ENCODE assay signal across 9 cellular contexts in the genomic region with DNA sequence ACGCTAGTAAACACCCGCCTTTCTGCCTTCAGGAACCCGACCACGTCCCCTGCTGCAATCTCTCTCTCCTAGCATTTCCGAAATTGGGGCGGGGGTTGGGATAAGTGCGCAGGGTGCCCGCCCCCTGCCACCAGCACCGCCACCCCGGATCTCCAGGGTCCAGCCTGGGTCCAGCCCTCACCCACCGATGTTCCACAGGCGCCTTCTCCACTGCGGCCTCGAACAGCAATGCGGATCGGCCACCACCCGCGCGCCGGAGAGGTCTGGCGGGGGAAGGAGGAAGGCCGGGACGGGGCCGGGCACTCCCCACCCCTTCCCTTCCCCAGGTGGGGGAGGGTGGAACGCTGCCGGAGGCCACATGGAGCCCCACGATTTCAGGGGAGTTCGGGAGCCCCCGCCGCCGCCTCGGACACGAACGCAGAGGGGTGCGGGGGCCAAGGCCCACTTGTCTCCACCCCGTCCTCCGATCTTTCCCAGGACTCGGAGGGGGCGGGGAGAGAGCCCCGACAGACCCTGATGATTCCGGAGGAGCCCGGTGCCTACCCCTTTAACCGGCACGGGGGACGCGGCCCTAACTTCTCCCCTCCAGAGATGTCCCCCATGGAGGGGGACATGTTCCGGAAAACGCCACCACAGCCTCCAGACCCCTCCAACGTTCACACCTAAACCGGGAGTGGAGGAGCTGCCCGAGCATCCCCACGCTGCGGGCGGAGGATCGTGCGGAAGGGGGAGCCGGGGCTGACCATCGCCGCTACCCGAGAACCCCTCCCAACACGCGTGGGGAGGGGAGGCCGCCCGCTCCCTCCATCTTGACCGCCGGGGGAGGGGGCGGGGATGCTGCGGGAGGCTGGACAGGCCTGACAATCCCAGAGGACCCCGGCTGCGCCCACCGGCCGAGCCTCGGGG. TPM values are rescaled to one million over a fixed set of nuclear protein-coding genes. Genes with fewer than 3 reads are reported as not detected.
DNase-seq lines count a peak whose midpoint lies in the region; ATAC-seq, FAIRE-seq and TF ChIP-seq lines count a peak whose summit lies in the region.
"Had no signal": no experiment of that assay in that cellular context is flagged by ENCODE, and none has a peak within 500 bp of the region (broad histone marks: within the 10 kb centered on the region; RNA-seq: fewer than 3 reads in every experiment).

No MANE protein-coding gene starts in this region.

- ATAC-seq in GM19452 (IDR thresholded peaks at IDR 0.05; ENCODE audit: unreplicated experiment), result peak; percentile 7
- ATAC-seq in HepG2, result peak; percentile 41

- H3K27me3 Mint-ChIP-seq in CD14-positive monocyte (ENCODE audit: low read depth in 3 of 3), result no peaks in the 10 kb centered on the region

- peak overlapping the region; percentile 94 for H3K9ac ChIP-seq in HepG2 (ENCODE audit: insufficient read depth, low read depth, low read length)

- intact Hi-C loops in CD14-positive monocyte (cut with micrococcal nuclease), result loop anchor here in 1 of 2 donors (5.0 kb wide), 1 partner anchor 89 kb away; a partner anchor contains a TSS
- intact Hi-C loops in HepG2 (cut with micrococcal nuclease; ENCODE audit: unreplicated experiment), result no loop called here

- peak overlapping the region; percentile 76 to 94 (median 87) for H3K27ac Mint-ChIP-seq in CD14-positive monocyte

- no peak for TF ChIP-seq CTCF in CD14-positive monocyte (IDR thresholded peaks at IDR 0.05)
- TF ChIP-seq CTCF in HepG2 (CRISPR knock-in tag; IDR thresholded peaks at IDR 0.05), result no peak

- in situ Hi-C loops in KBM-7 (cut with MboI; ENCODE audit: low pct_unique_long_range_greater_than_20kb, low sequenced_read_pairs), result no loop called here
- in situ Hi-C loops in HepG2 (cut with HindIII; ENCODE audit: extremely low pct_ligation_motif_present, low pct_unique_long_range_greater_than_20kb), result no loop called here

- no peaks in the 10 kb centered on the region for H3K9me3 ChIP-seq in HepG2 (ENCODE audit: low read length)

- H3K27me3 ChIP-seq in HepG2 (ENCODE audit: control insufficient read depth in 1 of 2, insufficient read depth in 2 of 2, low read length in 2 of 2), result no peaks in the 10 kb centered on the region; a peak in 1 of 5 replicates

- H3K4me3 Mint-ChIP-seq in CD14-positive monocyte, result peak overlapping the region; percentile 95 to 96

- H3K4me1 ChIP-seq in HepG2 (ENCODE audit: insufficient read depth, low read length), result peaks cover 47% of the 10 kb centered on the region

- POLR2A ChIA-PET in HepG2 (lab: Yijun Ruan, JAX), result interaction anchor here (0.5 kb wide), 1 partner anchor 9 kb away, joined by 3 read pairs; no protein-coding TSS in a partner anchor

- no peak overlapping the region for H2AFZ ChIP-seq in HepG2 (ENCODE audit: low read length)

- peaks cover 55% of the 10 kb centered on the region for H3K79me2 ChIP-seq in HepG2 (ENCODE audit: insufficient read depth, low read length)

- peak overlapping the region; percentile 78 for H3K4me2 ChIP-seq in HepG2 (ENCODE audit: low read depth, low read length)

- H3K27ac ChIP-seq in HepG2 (ENCODE audit: extremely low read length, insufficient read depth, low read length), result peak overlapping the region; percentile 76

- TF ChIP-seq POLR2A in HepG2 (IDR thresholded peaks at IDR 0.05; ENCODE audit: insufficient read depth in 1 of 2, low read depth in 2 of 2, low read length in 2 of 2), result peak in 1 of 2 experiments; percentile 29; a peak in 1 of 4 replicates

- no peak for TF ChIP-seq RAD21 in HepG2 (CRISPR knock-in tag; IDR thresholded peaks at IDR 0.05)

- no TSS peak for BruUV-seq in HepG2 (replicated peaks; lab: Mats Ljungman, UMichigan)

- H3K9me3 Mint-ChIP-seq in CD14-positive monocyte, result no peaks in the 10 kb centered on the region

- CTCF ChIA-PET in HepG2 (lab: Yijun Ruan, JAX; ENCODE audit: low intra/inter-chr PET ratio, low total read pairs), result no interaction called here

- peaks cover 47% of the 10 kb centered on the region for H4K20me1 ChIP-seq in HepG2 (ENCODE audit: insufficient read depth, low read length)

- H3K36me3 Mint-ChIP-seq in CD14-positive monocyte, result peaks cover 2 to 7% of the 10 kb centered on the region in 2 donors

- H3K4me1 Mint-ChIP-seq in CD14-positive monocyte, result peaks cover 31% of the 10 kb centered on the region

- no peak for TF ChIP-seq EP300 in HepG2 (IDR thresholded peaks at IDR 0.05; ENCODE audit: low read depth in 2 of 2, low read length in 2 of 2)
- TF ChIP-seq EP300 in HepG2 (CRISPR knock-in tag; IDR thresholded peaks at IDR 0.05; ENCODE audit: borderline replicate concordance), result no peak

- FAIRE-seq in HepG2 (lab: Jason Lieb, UNC), result no peak
- no peak for FAIRE-seq in HTR-8/SVneo (lab: Jason Lieb, UNC)
- FAIRE-seq: TTC549 had no signal

- WGBS in HepG2 (ENCODE audit: low lambda C conversion rate), result 0% methylated on average over 9 of the region's 73 CpGs

- H3K36me3 ChIP-seq in HepG2 (replicated peaks in 1 of 2; ENCODE audit: control insufficient read depth in 1 of 2, insufficient read depth in 2 of 2, low read length in 2 of 2), result no peaks in the 10 kb centered on the region; a peak in 1 of 5 replicates

- DNase-seq in CD14-positive monocyte (ENCODE audit: low spot score) (peak; percentile 54), KBM-7 (peak; percentile 70), cortex of kidney (lab: John Stamatoyannopoulos, UW) (peak; percentile 9), HepG2 (ENCODE audit: low spot score) (no peak), HTR-8/SVneo (ENCODE audit: insufficient read length, low spot score) (no peak)
- DNase-seq in activated CD4-positive, alpha-beta T cell treated with anti-CD3 and anti-CD28 coated beads for 4 hours, result peak; percentile 13 to 27
- peak; percentile 15 to 16 for DNase-seq in stimulated activated CD4-positive, alpha-beta T cell treated with anti-CD3 and anti-CD28 coated beads, Interleukin-2, amount 100 ng/mL, for 48 hours

- peak overlapping the region; percentile 86 to 98 (median 91) for H3K4me3 ChIP-seq in HepG2 (replicated peaks in 1 of 3; ENCODE audit: insufficient read depth in 1 of 3, low read depth in 2 of 3, low read length in 3 of 3)

TF ChIP-seq in HepG2, 621 proteins besides CTCF, POLR2A, EP300 and RAD21 (continues in another document):
- TF ChIP-seq RBM39 (IDR thresholded peaks at IDR 0.05; ENCODE audit: low read depth, low read length, poor library complexity, severe bottlenecking) (no peak), PAWR (CRISPR knock-in tag; IDR thresholded peaks at IDR 0.05; ENCODE audit: borderline replicate concordance) (no peak), CHD2 (IDR thresholded peaks at IDR 0.05; ENCODE audit: low read depth, low read length) (no peak), ZNF343 (CRISPR knock-in tag; IDR thresholded peaks at IDR 0.05) (no peak), CEBPB (IDR thresholded peaks at IDR 0.05; ENCODE audit: borderline replicate concordance, low read depth, low read length) (no peak)
- TF ChIP-seq, protein P1, sequence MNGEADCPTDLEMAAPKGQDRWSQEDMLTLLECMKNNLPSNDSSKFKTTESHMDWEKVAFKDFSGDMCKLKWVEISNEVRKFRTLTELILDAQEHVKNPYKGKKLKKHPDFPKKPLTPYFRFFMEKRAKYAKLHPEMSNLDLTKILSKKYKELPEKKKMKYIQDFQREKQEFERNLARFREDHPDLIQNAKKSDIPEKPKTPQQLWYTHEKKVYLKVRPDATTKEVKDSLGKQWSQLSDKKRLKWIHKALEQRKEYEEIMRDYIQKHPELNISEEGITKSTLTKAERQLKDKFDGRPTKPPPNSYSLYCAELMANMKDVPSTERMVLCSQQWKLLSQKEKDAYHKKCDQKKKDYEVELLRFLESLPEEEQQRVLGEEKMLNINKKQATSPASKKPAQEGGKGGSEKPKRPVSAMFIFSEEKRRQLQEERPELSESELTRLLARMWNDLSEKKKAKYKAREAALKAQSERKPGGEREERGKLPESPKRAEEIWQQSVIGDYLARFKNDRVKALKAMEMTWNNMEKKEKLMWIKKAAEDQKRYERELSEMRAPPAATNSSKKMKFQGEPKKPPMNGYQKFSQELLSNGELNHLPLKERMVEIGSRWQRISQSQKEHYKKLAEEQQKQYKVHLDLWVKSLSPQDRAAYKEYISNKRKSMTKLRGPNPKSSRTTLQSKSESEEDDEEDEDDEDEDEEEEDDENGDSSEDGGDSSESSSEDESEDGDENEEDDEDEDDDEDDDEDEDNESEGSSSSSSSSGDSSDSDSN (CRISPR knock-in tag; IDR thresholded peaks at IDR 0.05), result peak; percentile 82

RNA-seq across cellular contexts. Expression of a gene that starts 1.1 kb away (rescaled TPM):
- polyA plus RNA-seq in CD14-positive monocyte (10 to 100 TPM in 1 of 2 donors, 1 to 10 TPM in 1; 4.3 to 11.9 TPM), HepG2 (2011; rRNA removed) (27.1 and 28.9 TPM in 2 replicates)
- 15.7 and 18.1 TPM in 2 replicates for total RNA-seq in HepG2 (2016; rRNA removed; fragmentation: Illumina TruSeq; extraction: Trizol)
- 52.9 and 59.4 TPM in 2 replicates for total RNA-seq in HepG2 (2016; cell fraction: cytosol; rRNA removed; fragmentation: Illumina TruSeq; extraction: Trizol; ENCODE audit: low read depth)
- total RNA-seq in HepG2 (2016; cell fraction: insoluble cytoplasmic fraction; rRNA removed; fragmentation: Illumina TruSeq; extraction: Trizol), result 14.3 and 18.9 TPM in 2 replicates
- 31.8 and 40.2 TPM in 2 replicates for total RNA-seq in HepG2 (2016; cell fraction: membrane; rRNA removed; fragmentation: Illumina TruSeq; extraction: Trizol)
- 36.9 and 41.3 TPM in 2 replicates for total RNA-seq in HepG2 (2016; cell fraction: nucleus; rRNA removed; fragmentation: Illumina TruSeq; extraction: Trizol)
- 13.7 and 15.2 TPM in 2 replicates for polyA plus RNA-seq in HepG2 (2011; cell fraction: cytosol; rRNA removed)
- 83.1 and 89.3 TPM in 2 replicates for polyA plus RNA-seq in HepG2 (2011; cell fraction: nucleus; rRNA removed)
- polyA plus RNA-seq in HepG2 (2012), result 26.4 and 34.5 TPM in 2 replicates
- 2.8 and 2.9 TPM in 2 replicates for polyA plus RNA-seq in HepG2 (2016; cell fraction: cytosol; fragmentation: Illumina TruSeq; extraction: Trizol; ENCODE audit: low read depth)
- 22.6 and 32.0 TPM in 2 replicates for polyA plus RNA-seq in HepG2 (2016; cell fraction: insoluble cytoplasmic fraction; fragmentation: Illumina TruSeq; extraction: Trizol; ENCODE audit: low read depth)
- 7.3 TPM in 2 replicates for polyA plus RNA-seq in HepG2 (2016; cell fraction: membrane; fragmentation: Illumina TruSeq; extraction: Trizol; ENCODE audit: low read depth)
- 60.3 and 69.0 TPM in 2 replicates for polyA plus RNA-seq in HepG2 (2016; cell fraction: nucleus; fragmentation: Illumina TruSeq; extraction: Trizol; ENCODE audit: insufficient read depth, low read depth)
- polyA minus RNA-seq in HepG2 (2011; rRNA and poly(A)+ RNA removed; ENCODE audit: low replicate concordance), result 63.2 and 98.9 TPM in 2 replicates
- polyA minus RNA-seq in HepG2 (2011; cell fraction: cytosol; rRNA and poly(A)+ RNA removed), result 24.4 and 27.3 TPM in 2 replicates
- 101 and 113 TPM in 2 replicates for polyA minus RNA-seq in HepG2 (2011; cell fraction: nucleus; rRNA and poly(A)+ RNA removed)

Comparison
In these comparisons a context has a peak if more than half of its experiments do, and no peak if none do; other contexts are left out.
1. DNase-seq: peak in CD14-positive monocyte (single experiment), KBM-7 (single experiment), activated CD4-positive, alpha-beta T cell treated with anti-CD3 and anti-CD28 coated beads for 4 hours (2 of 2), cortex of kidney (single experiment) and stimulated activated CD4-positive, alpha-beta T cell treated with anti-CD3 and anti-CD28 coated beads, Interleukin-2, amount 100 ng/mL, for 48 hours (2 of 2); none in HepG2 (single experiment) and HTR-8/SVneo (single experiment).